25 cellular contexts compared by ENCODE assay signal in genomic region chr7:1575809-1576208, GRCh38. TPM values are rescaled to one million over a fixed set of nuclear protein-coding genes. Genes with fewer than 3 reads are reported as not detected.
DNase-seq lines count a peak whose midpoint lies in the region; ATAC-seq, FAIRE-seq and TF ChIP-seq lines count a peak whose summit lies in the region.
"Had no signal": no experiment of that assay in that cellular context is flagged by ENCODE, and none has a peak within 500 bp of the region (broad histone marks: within the 10 kb centered on the region; RNA-seq: fewer than 3 reads in every experiment).

No MANE protein-coding gene starts in this region.

- H3K27me3 ChIP-seq in GM23338 (ENCODE audit: insufficient read depth) = no peaks in the 10 kb centered on the region
- H3K27me3 ChIP-seq in HUES64 (ENCODE audit: insufficient read depth, low read length) = no peaks in the 10 kb centered on the region
- H3K27me3 ChIP-seq in H1 (replicated peaks in 1 of 4; ENCODE audit: control insufficient read depth in 3 of 4, extremely low read depth in 1 of 4, insufficient read depth in 3 of 4, low read length in 3 of 4) = no peaks in the 10 kb centered on the region
- H3K27me3 ChIP-seq: BLaER1, MG63 had no signal

- no peaks in the 10 kb centered on the region for H3K36me3 ChIP-seq in GM23338 (ENCODE audit: insufficient read depth)
- H3K36me3 ChIP-seq in HUES64 (ENCODE audit: insufficient read depth, low read length) = no peaks in the 10 kb centered on the region
- H3K36me3 ChIP-seq in H1 (ENCODE audit: control insufficient read depth in 2 of 4, insufficient read depth in 4 of 4, low read length in 3 of 4) = no peaks in the 10 kb centered on the region
- H3K36me3 ChIP-seq: BLaER1, MG63 had no signal

- H3K36me3 Mint-ChIP-seq in GM23338 (ENCODE audit: low read depth) (peaks cover 36% of the 10 kb centered on the region), neural crest cell (ENCODE audit: low read depth) (peaks cover 6% of the 10 kb centered on the region)
- H3K36me3 Mint-ChIP-seq: CD4-positive, CD25-positive, alpha-beta regulatory T cell had no signal

- in situ Hi-C loops in GM13976 (cut with MboI; ENCODE audit: low sequenced_read_pairs, unreplicated experiment) = loop anchor here (25.0 kb wide), 1 partner anchor 761 kb away; no protein-coding TSS in a partner anchor

- H3K4me1 ChIP-seq in GM23338 (ENCODE audit: insufficient read depth) (peaks cover 17% of the 10 kb centered on the region), HUES64 (ENCODE audit: insufficient read depth, low read length) (peaks cover 10% of the 10 kb centered on the region), H1 (replicated peaks in 1 of 4; ENCODE audit: control insufficient read depth in 3 of 4, insufficient read depth in 4 of 4, low read length in 3 of 4) (peaks cover 12 to 20% (median 13%) of the 10 kb centered on the region in 4 experiments)

- H2BK12ac ChIP-seq in H1 (ENCODE audit: low read depth, low read length) = peak overlapping the region; percentile 100

- H3K4me2 ChIP-seq in GM23338 = no peak overlapping the region
- no peak overlapping the region for H3K4me2 ChIP-seq in H1 (ENCODE audit: insufficient read depth in 1 of 2, low read depth in 2 of 2, low read length in 2 of 2)
- H3K4me2 ChIP-seq: BLaER1, PC-9 had no signal

- H3K27ac Mint-ChIP-seq in GM23338 = peak overlapping the region; percentile 43
- no peak overlapping the region for H3K27ac Mint-ChIP-seq in neural crest cell (ENCODE audit: unreplicated experiment)
- H3K27ac Mint-ChIP-seq: CD4-positive, CD25-positive, alpha-beta regulatory T cell had no signal

- peaks cover 6% of the 10 kb centered on the region; the same call in 1 of the 2 replicates for H3K9me2 ChIP-seq in GM23338 (ENCODE audit: insufficient read depth)

- TF ChIP-seq EP300 in H1 (IDR thresholded peaks at IDR 0.05; ENCODE audit: borderline replicate concordance in 1 of 2, low read depth in 2 of 2, low read length in 2 of 2) = no peak

- H2AFZ ChIP-seq in GM23338 = no peak overlapping the region
- no peak overlapping the region for H2AFZ ChIP-seq in H1 (ENCODE audit: low read length)
- H2AFZ ChIP-seq: GM23248, PC-9 had no signal

- peak overlapping the region; percentile 97 for H2BK120ac ChIP-seq in H1 (replicated peaks; ENCODE audit: low read depth, low read length)

- H3K4me1 Mint-ChIP-seq in GM23338 (peaks cover 43% of the 10 kb centered on the region), neural crest cell (peaks cover 17% of the 10 kb centered on the region)

- FAIRE-seq in H1 (lab: Jason Lieb, UNC) (no peak), HTR-8/SVneo (lab: Jason Lieb, UNC) (no peak)
- FAIRE-seq: A204.1, D721Med, GM18507 had no signal

- H4K91ac ChIP-seq in H1 (replicated peaks; ENCODE audit: insufficient read length, low read length) = peak overlapping the region; percentile 99

- no peaks in the 10 kb centered on the region for H3K9me3 ChIP-seq in HUES64 (ENCODE audit: insufficient read depth, low read depth, low read length)
- H3K9me3 ChIP-seq in H1 (ENCODE audit: insufficient read depth in 2 of 2, low read depth in 1 of 2, low read length in 1 of 2) = 0 out of 4 replicates have a peak, but pooled peaks cover 0 to 3% of the 10 kb centered on the region in 2 experiments
- H3K9me3 ChIP-seq: BLaER1, MG63 had no signal

- peaks cover 20% of the 10 kb centered on the region for H3K27me3 Mint-ChIP-seq in GM23338 (ENCODE audit: insufficient read depth, low read depth, poor library complexity)
- no peaks in the 10 kb centered on the region for H3K27me3 Mint-ChIP-seq in neural crest cell (ENCODE audit: low read depth)
- H3K27me3 Mint-ChIP-seq: CD4-positive, CD25-positive, alpha-beta regulatory T cell had no signal

- POLR2A ChIA-PET in H1 (lab: Charles Lee; ENCODE audit: partially characterized antibody) = interaction anchor here (0.9 to 1.5 kb wide), 6 partner anchors 10 to 174 kb away, joined by 3 to 8 read pairs (median 3); no protein-coding TSS in a partner anchor

- peak overlapping the region; percentile 94 for H3K4ac ChIP-seq in H1 (replicated peaks; ENCODE audit: insufficient read length, low read depth, low read length)

- TF ChIP-seq CTCF in GM23338 (conservative IDR thresholded peaks at IDR 0.05; ENCODE audit: low read depth in 2 of 2) (no peak), H1 (IDR thresholded peaks at IDR 0.05; ENCODE audit: control extremely low read depth in 1 of 3, insufficient read depth in 1 of 3, low read depth in 1 of 3, low read length in 3 of 3) (no peak), neural crest cell (conservative IDR thresholded peaks at IDR 0.05) (no peak), GM13976 (IDR thresholded peaks at IDR 0.05; ENCODE audit: borderline replicate concordance, control extremely low read depth, extremely low read depth, insufficient read depth, missing control alignments) (no peak), foreskin fibroblast (IDR thresholded peaks at IDR 0.05; ENCODE audit: low read depth, low read length) (no peak)

- TF ChIP-seq RAD21 in H1 (IDR thresholded peaks at IDR 0.05 in 1 of 2, conservative IDR thresholded peaks at IDR 0.05 in 1 of 2; ENCODE audit: low read depth in 2 of 2, low read length in 2 of 2) = no peak

- peaks cover 5% of the 10 kb centered on the region; the same call in 1 of the 2 replicates for H3F3A ChIP-seq in GM23338 (replicated peaks; ENCODE audit: low read depth)

- H3K4me3 ChIP-seq in GM23338 = no peak overlapping the region
- H3K4me3 ChIP-seq in HUES64 (ENCODE audit: low read length) = no peak overlapping the region
- no peak overlapping the region for H3K4me3 ChIP-seq in H1 (ENCODE audit: extremely low read depth in 1 of 4, insufficient read depth in 2 of 4, low read depth in 3 of 4, low read length in 4 of 4)
- no peak overlapping the region for H3K4me3 ChIP-seq in foreskin fibroblast (ENCODE audit: low read depth in 1 of 2, low read length in 2 of 2)
- H3K4me3 ChIP-seq: BLaER1, GM23248, MG63, PC-9 had no signal

- no peaks in the 10 kb centered on the region for H4K20me1 ChIP-seq in GM23338 (replicated peaks; ENCODE audit: insufficient read depth)
- H4K20me1 ChIP-seq in H1 (replicated peaks in 1 of 2; ENCODE audit: control insufficient read depth in 1 of 2, insufficient read depth in 2 of 2, low read length in 2 of 2) = peaks cover 0 to 2% of the 10 kb centered on the region in 2 experiments
- H4K20me1 ChIP-seq: BLaER1 had no signal

- H2AK5ac ChIP-seq in H1 (ENCODE audit: low read depth, low read length) = peak overlapping the region; percentile 100

- no peak for ATAC-seq in GM23338

- peak overlapping the region; percentile 77 for H3K56ac ChIP-seq in H1 (replicated peaks; ENCODE audit: insufficient read length, low read depth, low read length)

- H3K9ac ChIP-seq in HUES64 (ENCODE audit: low read depth, low read length) (no peak overlapping the region), H1 (replicated peaks in 1 of 4; ENCODE audit: extremely low read depth in 1 of 4, low read depth in 3 of 4, low read length in 3 of 4) (0 out of 7 replicates have a peak overlapping the region, but pooled peaks of 1 of the 4 experiments have one; percentile 5)
- H3K9ac ChIP-seq: BLaER1, GM23248 had no signal

- H3K18ac ChIP-seq in H1 (ENCODE audit: extremely low read depth, low read length) = peak overlapping the region; percentile 98

- no peak for TF ChIP-seq POLR2A in H1 (IDR thresholded peaks at IDR 0.05; ENCODE audit: control extremely low read depth in 1 of 2, low read depth in 2 of 2, low read length in 2 of 2)

- H4K5ac ChIP-seq in H1 (ENCODE audit: insufficient read length, low read depth, low read length) = peak overlapping the region; percentile 70

- H3K23ac ChIP-seq in H1 (ENCODE audit: insufficient read length) = no peak overlapping the region

- peaks cover 20% of the 10 kb centered on the region for H3K9me3 Mint-ChIP-seq in GM23338
- H3K9me3 Mint-ChIP-seq in neural crest cell = peaks cover 4% of the 10 kb centered on the region
- H3K9me3 Mint-ChIP-seq: CD4-positive, CD25-positive, alpha-beta regulatory T cell had no signal

- 94% methylated on average over 7 of the region's 7 CpGs for WGBS in HUES64
- 86% methylated on average over 7 of the region's 7 CpGs; no CpG with 5 or more reads in 1 of the 2 experiments for WGBS in H1 (ENCODE audit: extremely low coverage in 1 of 2, insufficient coverage in 1 of 2, insufficient read length in 1 of 2, insufficient replicate concordance in 2 of 2, low coverage in 1 of 2, low lambda C conversion rate in 2 of 2, missing lambda C conversion rate in 1 of 2), 2 experiments

- no peak overlapping the region for H3K14ac ChIP-seq in H1 (ENCODE audit: insufficient read length)

- CTCF ChIA-PET in H1 (lab: Charles Lee; ENCODE audit: partially characterized antibody) = interaction anchor here (0.7 to 1.3 kb wide), 5 partner anchors 18 to 224 kb away, joined by 3 read pairs; no protein-coding TSS in a partner anchor

- H3K79me2 ChIP-seq in GM23338 (replicated peaks; ENCODE audit: insufficient read depth) (no peaks in the 10 kb centered on the region), H1 (ENCODE audit: control insufficient read depth in 1 of 2, insufficient read depth in 2 of 2, low read length in 2 of 2) (no peaks in the 10 kb centered on the region)

- H3K4me3 Mint-ChIP-seq in GM23338 (no peak overlapping the region), neural crest cell (peak overlapping the region; percentile 59)
- H3K4me3 Mint-ChIP-seq: CD4-positive, CD25-positive, alpha-beta regulatory T cell had no signal

- H3K23me2 ChIP-seq in H1 (ENCODE audit: low read depth, low read length) = peaks cover 14% of the 10 kb centered on the region; the same call in 1 of the 2 replicates

- peak overlapping the region; percentile 99; the same call in 1 of the 2 replicates for H2BK5ac ChIP-seq in H1 (ENCODE audit: low read depth, low read length)

- peak overlapping the region; percentile 95; the same call in 1 of the 2 replicates for H2BK15ac ChIP-seq in H1 (ENCODE audit: low read length)

- peak overlapping the region; percentile 100 for H2BK20ac ChIP-seq in H1 (ENCODE audit: low read length)

- no peak overlapping the region for H4K8ac ChIP-seq in H1 (ENCODE audit: extremely low read depth, insufficient read depth, low read length)

- H3K27ac ChIP-seq in GM23338 (ENCODE audit: low read depth) (peak overlapping the region; percentile 74), HUES64 (ENCODE audit: low read depth, low read length) (peak overlapping the region; percentile 87; the same call in 1 of the 2 replicates), H1 (ENCODE audit: low read depth, low read length) (peak overlapping the region; percentile 62; the same call in 1 of the 2 replicates)
- H3K27ac ChIP-seq: BLaER1, GM23248, PC-9 had no signal

- DNase-seq in GM23338 (ENCODE audit: low spot score) = no peak
- no peak for DNase-seq in H1 (ENCODE audit: low read depth in 1 of 2, low spot score in 2 of 2)
- DNase-seq in neural crest cell (ENCODE audit: low read depth, low spot score) = no peak
- DNase-seq in GM13976 (ENCODE audit: low spot score) = no peak
- no peak for DNase-seq in foreskin fibroblast
- no peak for DNase-seq in HTR-8/SVneo (ENCODE audit: insufficient read length, low spot score)
- DNase-seq: CD4-positive, CD25-positive, alpha-beta regulatory T cell; GM23248; HCEC 1CT; KBM-7; MG63; NCI-H1105 treated with DMSO at 0.1 percent for 48 hours; NCI-H2029; NCI-H446 treated with DMSO at 0.1 percent for 48 hours; NCI-H526; NCI-H82; NK-92 treated with Interleukin-12 subunit alpha and Interleukin-12 subunit beta, amount 100 ng/mL, for 24 hours; PC-9; SHP77 had no signal

- H3K79me1 ChIP-seq in H1 (ENCODE audit: low read depth, low read length) = no peaks in the 10 kb centered on the region

RNA-seq across cellular contexts. Expression of gene PSMG3, which starts 6.0 kb away (rescaled TPM):
- total RNA-seq in GM23338 (2014; rRNA removed; shearing (Covaris generic)) = 28.3 and 32.0 TPM in 2 replicates
- polyA plus RNA-seq in GM23338 (2016; fragmentation: Nextera tagmentation; extraction: Ambion mirVana) (84.8 and 93.6 TPM in 2 replicates), H1 (2011; rRNA removed) (62.0 and 69.8 TPM in 2 replicates)
- 39.5 TPM for polyA plus RNA-seq in HUES64 (2013, experiment 1 of 2)
- polyA plus RNA-seq in HUES64 (2013, experiment 2 of 2) = 35.7 TPM
- 30.2 and 32.0 TPM in 2 replicates for total RNA-seq in H1 (2021; fragmentation: NEBNext Ultra II Directional; extraction: Animal tissue kit (Norgen Biotek cat#: 25700))
- polyA plus RNA-seq in H1 (2011; cell fraction: cytosol; rRNA removed) = 85.4 TPM
- polyA plus RNA-seq in H1 (2011; cell fraction: nucleus; rRNA removed) = 57.2 TPM
- polyA plus RNA-seq in H1 (2012, experiment 1 of 2) = 36.8 to 57.3 TPM (median 50.2 TPM) in 4 replicates
- polyA plus RNA-seq in H1 (2012, experiment 2 of 2) = 57.9 TPM
- polyA plus RNA-seq in H1 (2013, experiment 1 of 2) = 21.9 TPM
- 20.0 TPM for polyA plus RNA-seq in H1 (2013, experiment 2 of 2)
- 10.6 and 11.2 TPM in 2 replicates for polyA minus RNA-seq in H1 (2011; rRNA and poly(A)+ RNA removed)
- 13.8 TPM for polyA minus RNA-seq in H1 (2011; cell fraction: cytosol; rRNA and poly(A)+ RNA removed)
- 9.8 TPM for polyA minus RNA-seq in H1 (2011; cell fraction: nucleus; rRNA and poly(A)+ RNA removed)
- 50.6 and 57.8 TPM in 2 replicates for total RNA-seq in neural crest cell

RNA-seq across cellular contexts. Expression of gene TMEM184A, which starts 19.8 kb away (rescaled TPM):
- 0.04 and 0.66 TPM in 2 replicates for total RNA-seq in GM23338 (2014; rRNA removed; shearing (Covaris generic))
- polyA plus RNA-seq in GM23338 (2016; fragmentation: Nextera tagmentation; extraction: Ambion mirVana) (0.03 and 0.18 TPM in 2 replicates), H1 (2011; rRNA removed) (2.1 and 3.0 TPM in 2 replicates)
- polyA plus RNA-seq in HUES64 (2013, experiment 1 of 2) = 0.85 TPM
- 0.89 TPM for polyA plus RNA-seq in HUES64 (2013, experiment 2 of 2)
- total RNA-seq in H1 (2021; fragmentation: NEBNext Ultra II Directional; extraction: Animal tissue kit (Norgen Biotek cat#: 25700)) = 1.5 and 1.8 TPM in 2 replicates
- polyA plus RNA-seq in H1 (2011; cell fraction: cytosol; rRNA removed) = 2.0 TPM
- polyA plus RNA-seq in H1 (2011; cell fraction: nucleus; rRNA removed) = 11.1 TPM
- 1.0 to 1.7 TPM (median 1.3 TPM) in 4 replicates for polyA plus RNA-seq in H1 (2012, experiment 1 of 2)
- 0.89 TPM for polyA plus RNA-seq in H1 (2012, experiment 2 of 2)
- 1.6 TPM for polyA plus RNA-seq in H1 (2013, experiment 1 of 2)
- polyA plus RNA-seq in H1 (2013, experiment 2 of 2) = 1.3 TPM
- 1.5 and 2.9 TPM in 2 replicates for polyA minus RNA-seq in H1 (2011; rRNA and poly(A)+ RNA removed)
- polyA minus RNA-seq in H1 (2011; cell fraction: cytosol; rRNA and poly(A)+ RNA removed) = 2.5 TPM
- 5.4 TPM for polyA minus RNA-seq in H1 (2011; cell fraction: nucleus; rRNA and poly(A)+ RNA removed)
- not detected in 2 replicates for total RNA-seq in neural crest cell
- total RNA-seq: CD4-positive, CD25-positive, alpha-beta regulatory T cell; GM23248; RPMI7951 had no signal
- polyA plus RNA-seq: GM23248 had no signal

RNA-seq across cellular contexts. Expression of gene MAFK, which starts 45.3 kb away (rescaled TPM):
- 14.2 and 19.3 TPM in 2 replicates for total RNA-seq in GM23338 (2014; rRNA removed; shearing (Covaris generic))
- polyA plus RNA-seq in GM23338 (2016; fragmentation: Nextera tagmentation; extraction: Ambion mirVana) (4.4 and 5.1 TPM in 2 replicates), H1 (2011; rRNA removed) (5.5 and 6.9 TPM in 2 replicates)
- polyA plus RNA-seq in HUES64 (2013, experiment 1 of 2) = 5.4 TPM
- 5.5 TPM for polyA plus RNA-seq in HUES64 (2013, experiment 2 of 2)
- 16.8 and 17.3 TPM in 2 replicates for total RNA-seq in H1 (2021; fragmentation: NEBNext Ultra II Directional; extraction: Animal tissue kit (Norgen Biotek cat#: 25700))
- polyA plus RNA-seq in H1 (2011; cell fraction: cytosol; rRNA removed) = 7.6 TPM
- polyA plus RNA-seq in H1 (2011; cell fraction: nucleus; rRNA removed) = 27.0 TPM
- 9.8 to 15.5 TPM (median 13.5 TPM) in 4 replicates for polyA plus RNA-seq in H1 (2012, experiment 1 of 2)
- polyA plus RNA-seq in H1 (2012, experiment 2 of 2) = 8.5 TPM
- 7.6 TPM for polyA plus RNA-seq in H1 (2013, experiment 1 of 2)
- polyA plus RNA-seq in H1 (2013, experiment 2 of 2) = 7.8 TPM
- 2.3 and 2.4 TPM in 2 replicates for polyA minus RNA-seq in H1 (2011; rRNA and poly(A)+ RNA removed)
- 8.1 TPM for polyA minus RNA-seq in H1 (2011; cell fraction: cytosol; rRNA and poly(A)+ RNA removed)
- polyA minus RNA-seq in H1 (2011; cell fraction: nucleus; rRNA and poly(A)+ RNA removed) = 7.7 TPM
- 2.5 and 2.9 TPM in 2 replicates for total RNA-seq in neural crest cell
